31 cellular contexts compared by ENCODE assay signal in genomic region chr12:124648710-124649384, GRCh38.
"Had no signal": no experiment of that assay in that cellular context is flagged by ENCODE, and none has a peak within 500 bp of the region (broad histone marks: within the 10 kb centered on the region; RNA-seq: fewer than 3 reads in every experiment).

No MANE protein-coding gene starts in this region.

- H3K79me2 ChIP-seq: hepatocyte had no signal

- H3K27ac ChIP-seq: ascending aorta, cardiac muscle cell, coronary artery, dorsolateral prefrontal cortex, gastrocnemius medialis, hepatocyte, ovary, skin epidermis, tibial nerve had no signal

- DNase-seq: activated CD4-positive, alpha-beta T cell treated with anti-CD3 and anti-CD28 coated beads, Interleukin-2, amount 10 ng/mL, durations not matched to agents 24 days and 14 days; activated CD4-positive, CD25-positive, alpha-beta regulatory T cell; activated CD8-positive, alpha-beta memory T cell treated with anti-CD3 and anti-CD28 coated beads, Interleukin-2, amount 50 U/mL, for 4 hours; activated T-cell treated with anti-CD3 and anti-CD28 coated beads, Interleukin-2, amount 50 U/mL, for 24 hours; dorsolateral prefrontal cortex; effector memory CD4-positive, alpha-beta T cell; gastrocnemius medialis; glutamatergic neuron; islet precursor cell; left ventricle myocardium superior; mammary epithelial cell; naive B cell; nephron progenitor cell; ovary; stimulated activated CD4-positive, alpha-beta T cell treated with anti-CD3 and anti-CD28 coated beads, Interleukin-12 subunit alpha, Interleukin-12 subunit beta, amount 100 ng/mL, for 4 hours; stimulated activated CD8-positive, alpha-beta memory T cell treated with anti-CD3 and anti-CD28 coated beads, Interleukin-4, amount 100 ng/mL, for 48 hours; T-helper 1 cell had no signal

- H3K36me3 ChIP-seq: ascending aorta, cardiac muscle cell, gastrocnemius medialis, ovary, tibial nerve had no signal

- H3K36me3 Mint-ChIP-seq: activated naive CD8-positive, alpha-beta T cell; brain had no signal

- H3K27me3 ChIP-seq: ascending aorta, cardiac muscle cell, dorsolateral prefrontal cortex, gastrocnemius medialis, hepatocyte, ovary, tibial nerve had no signal

- H2AFZ ChIP-seq: hepatocyte had no signal

- ATAC-seq: gastrocnemius medialis; left ventricle myocardium superior; sciatic nerve; stimulated activated memory B cell treated with anti-CD40 and anti-IgM and Interleukin-4, amounts not matched to agents 10 μg/mL and 1 μg/mL and 100 μg/mL, for 72 hours had no signal

- H3K4me2 ChIP-seq: hepatocyte had no signal

- H3K4me3 Mint-ChIP-seq: activated CD4-positive, alpha-beta T cell treated with anti-CD3 and anti-CD28 coated beads, Interleukin-2, amount 10 ng/mL, durations not matched to agents 24 days and 14 days; activated naive CD8-positive, alpha-beta T cell; activated T-cell treated with anti-CD3 and anti-CD28 coated beads, Interleukin-2, amount 50 U/mL, for 24 hours; brain; mesothelial cell of epicardium; naive B cell; nephron progenitor cell; stimulated activated memory B cell treated with anti-CD40 and anti-IgM and Interleukin-4, amounts not matched to agents 10 μg/mL and 1 μg/mL and 100 μg/mL, for 72 hours; T-helper 2 cell treated with Interferon-gamma antibody and Interleukin-4, amounts not matched to agents 5 μg/mL and 100 μg/mL, for 36 hours had no signal

- H3K9me3 ChIP-seq: gastrocnemius medialis, ovary had no signal

- H3K4me3 ChIP-seq: ascending aorta, cardiac muscle cell, coronary artery, dorsolateral prefrontal cortex, gastrocnemius medialis, hepatocyte, ovary, skin epidermis, tibial nerve had no signal

- H3K27ac Mint-ChIP-seq: activated CD4-positive, alpha-beta T cell treated with anti-CD3 and anti-CD28 coated beads, Interleukin-2, amount 10 ng/mL, durations not matched to agents 24 days and 14 days; activated naive CD8-positive, alpha-beta T cell; activated T-cell treated with anti-CD3 and anti-CD28 coated beads, Interleukin-2, amount 50 U/mL, for 24 hours; activated T-helper 2 cell treated with anti-CD3 and anti-CD28 coated beads, Interferon-gamma antibody, Interleukin-2, Interleukin-4, amounts not matched to agents 10 μg/mL and 5 μg/mL and 100 μg/mL, durations not matched to agents 14 hours and 24 hours and 36 hours; mesothelial cell of epicardium; nephron progenitor cell; progenitor cell of endocrine pancreas; stimulated activated memory B cell treated with anti-CD40 and anti-IgM and Interleukin-4, amounts not matched to agents 10 μg/mL and 1 μg/mL and 100 μg/mL, for 72 hours; T-helper 2 cell treated with Interferon-gamma antibody and Interleukin-4, amounts not matched to agents 5 μg/mL and 100 μg/mL, for 36 hours had no signal
